8 cellular contexts compared by ENCODE assay signal in the genomic region with DNA sequence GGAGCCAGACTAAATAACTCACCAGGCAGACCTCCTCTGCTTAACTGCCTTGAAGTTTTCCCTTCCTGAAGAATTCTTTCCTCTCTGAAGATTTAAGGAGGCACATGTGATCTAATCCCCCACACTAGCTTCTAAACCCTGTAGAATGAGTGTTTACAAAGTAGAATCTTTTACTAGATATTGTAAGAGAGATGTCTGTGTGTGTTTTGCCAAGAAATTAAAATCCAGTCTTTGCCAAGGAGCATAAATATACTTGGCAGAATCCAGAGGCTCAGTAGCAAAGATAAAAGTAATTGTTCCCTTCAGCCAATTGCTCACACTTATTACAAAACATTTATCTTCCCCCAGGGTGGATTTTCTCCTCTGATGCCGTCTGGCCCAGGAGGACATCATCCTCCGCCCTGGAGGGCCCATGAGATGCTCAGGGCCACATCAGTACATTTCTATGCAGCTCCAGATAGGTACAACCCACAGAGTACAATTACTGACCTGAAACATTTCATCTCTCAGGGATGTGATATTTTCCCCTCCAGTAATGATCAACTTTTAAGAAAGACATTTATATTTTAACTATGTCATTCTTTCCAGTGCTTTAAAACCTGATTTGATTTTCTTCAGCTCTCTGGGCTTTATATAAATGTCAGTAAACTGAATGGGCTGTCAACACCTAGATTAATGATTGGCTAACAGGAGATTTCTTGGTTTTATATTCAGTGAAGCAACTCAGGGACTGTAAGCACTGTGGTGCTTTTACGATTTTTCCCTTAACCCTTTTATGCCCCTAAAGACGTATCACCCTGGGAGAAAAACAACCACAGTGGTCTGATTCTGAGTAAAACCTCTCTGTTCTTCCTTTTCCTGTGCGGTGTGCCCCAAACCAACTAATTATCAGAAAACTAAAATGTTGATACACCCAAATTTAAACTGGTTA. TPM values are rescaled to one million over a fixed set of nuclear protein-coding genes. Genes with fewer than 3 reads are reported as not detected.
DNase-seq lines count a peak whose midpoint lies in the region; ATAC-seq and TF ChIP-seq lines count a peak whose summit lies in the region.

No MANE protein-coding gene starts in this region.

- peak overlapping the region; percentile 79 for H3K4me3 Mint-ChIP-seq in activated naive CD4-positive, alpha-beta T cell treated with anti-CD3 and anti-CD28 coated beads, Interleukin-2, amount 10 ng/mL, durations not matched to agents 7 days and 5 days

- TF ChIP-seq CTCF in mucosa of descending colon (IDR thresholded peaks at IDR 0.05) = peak; percentile 4

- H3K36me3 ChIP-seq in mucosa of descending colon (ENCODE audit: low read depth) = no peaks in the 10 kb centered on the region

- no peak overlapping the region for H3K4me3 ChIP-seq in mucosa of descending colon

- peaks cover 20% of the 10 kb centered on the region for H3K4me1 ChIP-seq in mucosa of descending colon (ENCODE audit: low read depth)

- DNase-seq in activated gamma-delta T cell treated with Interleukin-2 at 50 U/mL for 16 hours (peak; percentile 10), activated gamma-delta T cell (lab: John Stamatoyannopoulos, UW) (no peak), mucosa of descending colon (peak in 2 of 3 donors; percentile 37 to 44), hypothalamus (lab: John Stamatoyannopoulos, UW) (no peak), midbrain (lab: John Stamatoyannopoulos, UW) (no peak)
- peak; percentile 77 for DNase-seq in activated naive CD4-positive, alpha-beta T cell treated with anti-CD3 and anti-CD28 coated beads, Interleukin-2, amount 10 ng/mL, durations not matched to agents 7 days and 5 days

- CTCF ChIA-PET in activated naive CD4-positive, alpha-beta T cell treated with anti-CD3 and anti-CD28 coated beads, Interleukin-2, amount 10 ng/mL, durations not matched to agents 7 days and 5 days (lab: Charles Lee) = interaction anchor here (0.6 to 2.3 kb wide), 8 partner anchors 24 to 59 kb away, joined by 3 to 8 read pairs (median 4); no protein-coding TSS in a partner anchor

- peaks cover 81% of the 10 kb centered on the region for H3K4me1 Mint-ChIP-seq in activated naive CD4-positive, alpha-beta T cell treated with anti-CD3 and anti-CD28 coated beads, Interleukin-2, amount 10 ng/mL, durations not matched to agents 7 days and 5 days

- intact Hi-C loops in mucosa of descending colon (cut with DNase I, micrococcal nuclease) = no loop called here

- H3K27ac Mint-ChIP-seq in activated naive CD4-positive, alpha-beta T cell treated with anti-CD3 and anti-CD28 coated beads, Interleukin-2, amount 10 ng/mL, durations not matched to agents 7 days and 5 days = peak overlapping the region; percentile 99

- H3K27me3 Mint-ChIP-seq in activated naive CD4-positive, alpha-beta T cell treated with anti-CD3 and anti-CD28 coated beads, Interleukin-2, amount 10 ng/mL, durations not matched to agents 7 days and 5 days = peaks cover 9% of the 10 kb centered on the region

- no peaks in the 10 kb centered on the region for H3K9me3 ChIP-seq in mucosa of descending colon

- peaks cover 55% of the 10 kb centered on the region for H3K36me3 Mint-ChIP-seq in activated naive CD4-positive, alpha-beta T cell treated with anti-CD3 and anti-CD28 coated beads, Interleukin-2, amount 10 ng/mL, durations not matched to agents 7 days and 5 days

- peak; percentile 60 for ATAC-seq in HG03097 (IDR thresholded peaks at IDR 0.05; ENCODE audit: low FRiP score, unreplicated experiment)
- ATAC-seq in mucosa of descending colon = peak; percentile 79
- no peak for ATAC-seq in HG02870 (IDR thresholded peaks at IDR 0.05; ENCODE audit: unreplicated experiment)

- H3K9me3 Mint-ChIP-seq in activated naive CD4-positive, alpha-beta T cell treated with anti-CD3 and anti-CD28 coated beads, Interleukin-2, amount 10 ng/mL, durations not matched to agents 7 days and 5 days = peaks cover 24% of the 10 kb centered on the region

RNA-seq across cellular contexts. Expression of gene PTGER2, which starts 37.7 kb away (rescaled TPM):
- total RNA-seq in mucosa of descending colon = 1 to 10 TPM; 3.2 to 8.1 (median 4.1) TPM

Comparison
In these comparisons a context has a peak if more than half of its experiments do, and no peak if none do; other contexts are left out.
1. DNase-seq: peak in activated gamma-delta T cell treated with Interleukin-2 at 50 U/mL for 16 hours (single experiment), activated naive CD4-positive, alpha-beta T cell treated with anti-CD3 and anti-CD28 coated beads, Interleukin-2, amount 10 ng/mL, durations not matched to agents 7 days and 5 days (single experiment) and mucosa of descending colon (2 of 3); none in activated gamma-delta T cell (single experiment), hypothalamus (0 of 51) and midbrain (single experiment).